Comparison of ENCODE assay signal across 8 cellular contexts in genomic region chr6:135088818-135089809, GRCh38. TPM values are rescaled to one million over a fixed set of nuclear protein-coding genes. Genes with fewer than 3 reads are reported as not detected.
DNase-seq lines count a peak whose midpoint lies in the region; ATAC-seq and TF ChIP-seq lines count a peak whose summit lies in the region.

No MANE protein-coding gene starts in this region.

- TF ChIP-seq CTCF in astrocyte of the cerebellum (IDR thresholded peaks at IDR 0.05; ENCODE audit: low read depth, low read length, missing control alignments) (peak; percentile 41), mesothelial cell of epicardium (IDR thresholded peaks at IDR 0.05; ENCODE audit: unreplicated experiment) (peak; percentile 78)

- no peaks in the 10 kb centered on the region for H3K36me3 Mint-ChIP-seq in mesothelial cell of epicardium

- ATAC-seq in GM18907 (IDR thresholded peaks at IDR 0.05; ENCODE audit: unreplicated experiment) = peak; percentile 85
- ATAC-seq in HG03064 (IDR thresholded peaks at IDR 0.05; ENCODE audit: low read depth, unreplicated experiment) = peak; percentile 69

- DNase-seq in Caki2 (ENCODE audit: low read depth) (peak; percentile 2), NCI-H526 treated with DMSO at 0.1 percent for 48 hours (lab: John Stamatoyannopoulos, UW) (peak; percentile 8), astrocyte of the cerebellum (ENCODE audit: low read depth) (peak; percentile 18), mesothelial cell of epicardium (ENCODE audit: low spot score in 2 of 2, unreplicated experiment in 2 of 2) (no peak), DMS114 treated with DMSO at 0.1 percent for 48 hours (lab: John Stamatoyannopoulos, UW; ENCODE audit: unreplicated experiment) (no peak), activated gamma-delta T cell (lab: John Stamatoyannopoulos, UW) (no peak)

- no peak overlapping the region for H3K27ac Mint-ChIP-seq in mesothelial cell of epicardium

- no peak overlapping the region for H3K4me3 ChIP-seq in astrocyte of the cerebellum (ENCODE audit: low read depth, low read length)

- no peaks in the 10 kb centered on the region for H3K9me3 Mint-ChIP-seq in mesothelial cell of epicardium

- in situ Hi-C loops in Caki2 (cut with HindIII; ENCODE audit: low pct_unique_long_range_greater_than_20kb, low sequenced_read_pairs) = no loop called here
- in situ Hi-C loops in astrocyte of the cerebellum (cut with HindIII; ENCODE audit: low sequenced_read_pairs) = no loop called here

- H3K4me1 Mint-ChIP-seq in mesothelial cell of epicardium = no peaks in the 10 kb centered on the region

- H3K4me3 Mint-ChIP-seq in mesothelial cell of epicardium = no peak overlapping the region

- peaks cover 23% of the 10 kb centered on the region for H3K27me3 Mint-ChIP-seq in mesothelial cell of epicardium (ENCODE audit: low read depth)

RNA-seq across cellular contexts. Expression of gene HBS1L, which starts 34.5 kb away (rescaled TPM):
- total RNA-seq in Caki2 (2014; rRNA removed; shearing (Covaris generic); ENCODE audit: low replicate concordance) = 46.4 and 70.0 TPM in 2 replicates
- total RNA-seq in mesothelial cell of epicardium = 73.8 to 75.7 TPM (median 74.9 TPM) in 3 replicates

Comparison
In these comparisons a context has a peak if more than half of its experiments do, and no peak if none do; other contexts are left out.
1. DNase-seq: peak in Caki2 (single experiment), NCI-H526 treated with DMSO at 0.1 percent for 48 hours (single experiment) and astrocyte of the cerebellum (single experiment); none in mesothelial cell of epicardium (0 of 2), DMS114 treated with DMSO at 0.1 percent for 48 hours (single experiment) and activated gamma-delta T cell (single experiment).